14 cellular contexts compared by ENCODE assay signal in the genomic region with DNA sequence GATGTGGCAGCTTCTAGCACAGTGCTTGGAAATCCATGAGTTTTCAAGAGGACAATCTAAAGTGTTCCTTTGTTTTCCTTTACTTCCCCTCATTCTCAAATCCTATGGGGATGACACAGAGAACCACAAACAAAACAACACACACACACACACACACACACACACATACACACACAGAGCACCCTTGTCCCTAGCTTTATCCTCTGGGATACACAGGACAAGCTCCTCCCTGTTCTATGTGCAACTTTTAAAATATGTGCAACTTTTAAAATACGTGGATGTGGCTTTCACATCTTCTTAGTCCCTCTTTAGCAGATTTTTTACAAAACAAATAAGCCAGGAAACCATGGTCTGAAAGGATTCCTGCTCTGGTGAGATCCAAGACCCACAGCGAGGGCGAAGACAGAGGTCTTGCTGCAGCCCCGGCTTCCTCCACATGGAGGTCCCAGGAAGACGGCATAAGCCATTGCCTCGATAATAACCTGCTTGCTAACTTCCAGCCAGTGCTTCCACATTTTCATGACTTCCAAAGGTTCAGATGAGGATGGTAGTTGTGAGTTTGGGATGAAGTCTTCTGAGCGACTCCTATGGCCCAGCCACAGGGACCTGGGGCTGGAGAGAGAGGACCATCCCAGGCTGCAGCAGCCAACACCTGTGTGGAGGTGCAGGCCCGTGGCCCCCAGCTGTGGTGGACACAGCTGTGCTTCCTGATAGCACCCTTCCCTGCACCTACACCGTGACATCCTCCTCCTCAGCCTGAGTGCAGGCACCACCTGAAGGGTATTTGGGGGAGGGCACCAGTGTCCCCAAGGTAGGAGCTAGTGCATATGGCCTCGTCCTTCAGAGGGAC.
DNase-seq lines count a peak whose midpoint lies in the region; ATAC-seq, FAIRE-seq and TF ChIP-seq lines count a peak whose summit lies in the region.
"Had no signal": no experiment of that assay in that cellular context is flagged by ENCODE, and none has a peak within 500 bp of the region (broad histone marks: within the 10 kb centered on the region; RNA-seq: fewer than 3 reads in every experiment).

No MANE protein-coding gene starts in this region.

- ATAC-seq in heart left ventricle (no peak), Right ventricle myocardium superior (ENCODE audit: poor library complexity) (no peak), lower lobe of right lung (no peak), GM18870 (IDR thresholded peaks at IDR 0.05; ENCODE audit: unreplicated experiment) (no peak)

- no peaks in the 10 kb centered on the region for H3K27me3 ChIP-seq in heart left ventricle
- no peaks in the 10 kb centered on the region for H3K27me3 ChIP-seq in brain microvascular endothelial cell (replicated peaks)
- no peaks in the 10 kb centered on the region for H3K27me3 ChIP-seq in lower lobe of right lung (ENCODE audit: low read depth)
- H3K27me3 ChIP-seq: tibial nerve had no signal

- no peak overlapping the region for H3K4me3 ChIP-seq in heart left ventricle
- H3K4me3 ChIP-seq in brain microvascular endothelial cell (ENCODE audit: low read depth, low read length): no peak overlapping the region
- no peak overlapping the region for H3K4me3 ChIP-seq in lower lobe of right lung
- H3K4me3 ChIP-seq: tibial nerve had no signal

- in situ Hi-C loops in brain microvascular endothelial cell (cut with HindIII; ENCODE audit: low pct_ligation_motif_present, low sequenced_read_pairs): no loop called here

- no peak for TF ChIP-seq POLR2A in heart left ventricle (IDR thresholded peaks at IDR 0.05)

- H3K36me3 Mint-ChIP-seq in type B pancreatic cell: no peaks in the 10 kb centered on the region

- DNase-seq in heart left ventricle (peak in 1 of 5 donors; percentile 6), Right ventricle myocardium superior (no peak), brain microvascular endothelial cell (no peak), lower lobe of right lung (no peak), type B pancreatic cell (ENCODE audit: extremely low spot score, unreplicated experiment) (peak; percentile 24), GM19239 (ENCODE audit: insufficient read length, low spot score) (no peak)
- DNase-seq in activated naive CD4-positive, alpha-beta T cell treated with anti-CD3 and anti-CD28 coated beads, Interleukin-2, amount 50 U/mL, for 16 hours: no peak
- DNase-seq: activated naive CD4-positive, alpha-beta T cell; KBM-7; NCI-H146; NCI-H524; T-helper 9 cell had no signal

- H3K9me3 ChIP-seq in heart left ventricle (no peaks in the 10 kb centered on the region), lower lobe of right lung (no peaks in the 10 kb centered on the region)
- H3K9me3 ChIP-seq: tibial nerve had no signal

- H3K36me3 ChIP-seq in heart left ventricle (no peaks in the 10 kb centered on the region), brain microvascular endothelial cell (replicated peaks) (no peaks in the 10 kb centered on the region), lower lobe of right lung (no peaks in the 10 kb centered on the region)
- H3K36me3 ChIP-seq: tibial nerve had no signal

- no peaks in the 10 kb centered on the region for H3K9me3 Mint-ChIP-seq in type B pancreatic cell

- WGBS in heart left ventricle, 4 donors: 91 to 94% (median 93%) methylated on average over 10 of the region's 10 CpGs

- peaks cover 34% of the 10 kb centered on the region for H3K4me1 Mint-ChIP-seq in type B pancreatic cell (ENCODE audit: unreplicated experiment)

- H3K27ac ChIP-seq in heart left ventricle (peak overlapping the region in 7 of 12 donors; percentile 62 to 89 (median 73)), brain microvascular endothelial cell (peak overlapping the region; percentile 79), lower lobe of right lung (peak overlapping the region; percentile 82)

- H3K27me3 Mint-ChIP-seq in type B pancreatic cell: peaks cover 3% of the 10 kb centered on the region

- no peak for FAIRE-seq in GM19239 (lab: Jason Lieb, UNC)

- no peak for TF ChIP-seq CTCF in heart left ventricle (IDR thresholded peaks at IDR 0.05)
- TF ChIP-seq CTCF in brain microvascular endothelial cell (IDR thresholded peaks at IDR 0.05; ENCODE audit: low read depth, low read length, missing control alignments): peak; percentile 5
- TF ChIP-seq CTCF in lower lobe of right lung (IDR thresholded peaks at IDR 0.05): no peak
- no peak for TF ChIP-seq CTCF in type B pancreatic cell (conservative IDR thresholded peaks at IDR 0.05)

- intact Hi-C loops in heart left ventricle (cut with DNase I): no loop called here
- intact Hi-C loops in Right ventricle myocardium superior (cut with DNase I): no loop called here
- intact Hi-C loops in lower lobe of right lung (cut with DNase I): no loop called here

- H3K27ac Mint-ChIP-seq in type B pancreatic cell: no peak overlapping the region

- H3K4me3 Mint-ChIP-seq in type B pancreatic cell: no peak overlapping the region

- H3K4me1 ChIP-seq in heart left ventricle (peaks cover 3 to 97% (median 53%) of the 10 kb centered on the region in 12 donors), lower lobe of right lung (peaks cover 70% of the 10 kb centered on the region)
